ENCODE assay signal across 20 cellular contexts in genomic region chr3:12175137-12175593, GRCh38. TPM values are rescaled to one million over a fixed set of nuclear protein-coding genes. Genes with fewer than 3 reads are reported as not detected.
A peak's percentile ranks its signal among the peaks of the same experiment; 100 is the strongest.
DNase-seq lines count a peak whose midpoint lies in the region; ATAC-seq and TF ChIP-seq lines count a peak whose summit lies in the region.
"Had no signal": no experiment of that assay in that cellular context is flagged by ENCODE, and none has a peak within 500 bp of the region (broad histone marks: within the 10 kb centered on the region; RNA-seq: fewer than 3 reads in every experiment).

No MANE protein-coding gene starts in this region.

- H2AFZ ChIP-seq in PC-9, result no peak overlapping the region
- H2AFZ ChIP-seq in osteoblast (ENCODE audit: low read length), result no peak overlapping the region
- H2AFZ ChIP-seq: parathyroid adenoma had no signal

- CTCF ChIA-PET in PC-9 (lab: Charles Lee), result interaction anchor here (1.1 to 1.9 kb wide), 7 partner anchors 17 to 304 kb away, joined by 3 to 7 read pairs (median 5); partner anchors contain the start of gene TIMP4

- H3K36me3 ChIP-seq in PC-9 (ENCODE audit: low read depth), result no peaks in the 10 kb centered on the region
- no peaks in the 10 kb centered on the region for H3K36me3 ChIP-seq in osteoblast (ENCODE audit: insufficient read depth, low read length)
- peaks cover 15% of the 10 kb centered on the region for H3K36me3 ChIP-seq in left ventricle myocardium inferior
- H3K36me3 ChIP-seq: sigmoid colon, thoracic aorta had no signal

- H3K9me2 ChIP-seq in PC-9 (ENCODE audit: insufficient read depth), result no peaks in the 10 kb centered on the region

- BruUV-seq in PC-9 (replicated peaks; lab: Mats Ljungman, UMichigan), result no TSS peak

- DNase-seq in EL, result peak; percentile 53
- peak; percentile 32 to 59 for DNase-seq in PC-9
- DNase-seq in cardiac fibroblast (ENCODE audit: low read depth in 2 of 2), result peak; percentile 35 to 57
- DNase-seq in osteoblast (ENCODE audit: insufficient read length, low spot score, missing footprints), result peak; percentile 52
- no peak for DNase-seq in left ventricle myocardium inferior
- no peak for DNase-seq in medulla oblongata (ENCODE audit: extremely low spot score)
- no peak for DNase-seq in SIG-M5 (lab: John Stamatoyannopoulos, UW)
- DNase-seq: activated naive CD8-positive, alpha-beta T cell treated with anti-CD3 and anti-CD28 coated beads, Interleukin-2, amount 10 ng/mL, durations not matched to agents 7 days and 5 days; natural killer cell; NCI-H526 treated with DMSO at 0.1 percent for 48 hours had no signal

- POLR2A ChIA-PET in PC-9 (lab: Charles Lee; ENCODE audit: unreplicated experiment), result interaction anchor here (0.7 kb wide), 1 partner anchor 13 kb away, joined by 3 read pairs; no protein-coding TSS in a partner anchor

- H3K9me3 ChIP-seq in PC-9 (ENCODE audit: insufficient read depth, low read depth) (peaks cover 20% of the 10 kb centered on the region; the same call in 1 of the 2 replicates), osteoblast (ENCODE audit: low read depth, low read length) (no peaks in the 10 kb centered on the region), left ventricle myocardium inferior (replicated peaks) (peaks cover 18% of the 10 kb centered on the region)

- no peak for TF ChIP-seq CTCF in PC-9 (conservative IDR thresholded peaks at IDR 0.05)
- no peak for TF ChIP-seq CTCF in cardiac fibroblast (IDR thresholded peaks at IDR 0.05; ENCODE audit: low read depth, low read length)
- TF ChIP-seq CTCF in osteoblast (IDR thresholded peaks at IDR 0.05; ENCODE audit: extremely low read depth, low read depth, low read length), result no peak
- TF ChIP-seq CTCF in left ventricle myocardium inferior (IDR thresholded peaks at IDR 0.05; ENCODE audit: borderline replicate concordance), result no peak

- H3K27ac ChIP-seq in PC-9 (no peak overlapping the region), osteoblast (ENCODE audit: low read depth, low read length) (no peak overlapping the region), left ventricle myocardium inferior (replicated peaks) (no peak overlapping the region)
- H3K27ac ChIP-seq: epithelial cell of prostate, parathyroid adenoma, sigmoid colon had no signal

- no peaks in the 10 kb centered on the region for H3K27me3 ChIP-seq in PC-9 (ENCODE audit: insufficient read depth, low read depth)
- no peaks in the 10 kb centered on the region for H3K27me3 ChIP-seq in osteoblast (ENCODE audit: insufficient read depth, low read length)
- no peaks in the 10 kb centered on the region for H3K27me3 ChIP-seq in left ventricle myocardium inferior (ENCODE audit: low read depth)
- H3K27me3 ChIP-seq: sigmoid colon had no signal

- H4K20me1 ChIP-seq in PC-9 (ENCODE audit: insufficient read depth) (no peaks in the 10 kb centered on the region), osteoblast (ENCODE audit: insufficient read depth, low read length) (peaks cover 3% of the 10 kb centered on the region)

- H3F3A ChIP-seq in PC-9 (ENCODE audit: insufficient read depth, low read depth), result no peaks in the 10 kb centered on the region; the same call in 1 of the 2 replicates

- H3K4me3 ChIP-seq in PC-9 (no peak overlapping the region), cardiac fibroblast (replicated peaks in 1 of 2; ENCODE audit: low read depth in 2 of 2, low read length in 2 of 2) (no peak overlapping the region), osteoblast (ENCODE audit: insufficient read depth, low read length) (no peak overlapping the region), left ventricle myocardium inferior (no peak overlapping the region)
- H3K4me3 ChIP-seq: GM12878, HAP-1, sigmoid colon, thoracic aorta had no signal

- no peak for ATAC-seq in GM21786 (IDR thresholded peaks at IDR 0.05; ENCODE audit: unreplicated experiment)
- ATAC-seq: T-cell had no signal

- peaks cover 34% of the 10 kb centered on the region for H3K4me1 ChIP-seq in PC-9 (replicated peaks; ENCODE audit: insufficient read depth)
- H3K4me1 ChIP-seq in osteoblast (ENCODE audit: insufficient read depth, low read length), result peaks cover 31% of the 10 kb centered on the region
- H3K4me1 ChIP-seq in left ventricle myocardium inferior, result peaks cover 32% of the 10 kb centered on the region
- H3K4me1 ChIP-seq: HAP-1, sigmoid colon had no signal

- H3K4me2 ChIP-seq in PC-9, result no peak overlapping the region
- no peak overlapping the region for H3K4me2 ChIP-seq in osteoblast (ENCODE audit: insufficient read depth, low read length)

- H3K79me2 ChIP-seq in PC-9 (ENCODE audit: low read depth), result no peaks in the 10 kb centered on the region
- H3K79me2 ChIP-seq in osteoblast (ENCODE audit: insufficient read depth, low read length), result no peaks in the 10 kb centered on the region
- H3K79me2 ChIP-seq: parathyroid adenoma had no signal

- intact Hi-C loops in PC-9 (cut with micrococcal nuclease; ENCODE audit: unreplicated experiment) (loop anchor here (5.0 kb wide), 1 partner anchor 112 kb away; the partner anchor contains the start of gene PPARG), left ventricle myocardium inferior (cut with micrococcal nuclease) (loop anchor here (5.0 kb wide), 1 partner anchor 38 kb away; no protein-coding TSS in a partner anchor)

RNA-seq across cellular contexts. Expression of gene TIMP4, which starts 16.5 kb away (rescaled TPM):
- total RNA-seq in PC-9 (2021) (15.5 and 19.0 TPM in 2 replicates), osteoblast (2.4 and 3.3 TPM in 2 replicates), left ventricle myocardium inferior (12.3 TPM)
- total RNA-seq: activated naive CD8-positive, alpha-beta T cell treated with anti-CD3 and anti-CD28 coated beads, Interleukin-2, amount 10 ng/mL, durations not matched to agents 7 days and 5 days; CD4-positive, CD25-positive, alpha-beta regulatory T cell; glomerular endothelial cell; GM12878; natural killer cell; T-cell had no signal

Comparison
In these comparisons a context has a peak if more than half of its experiments do, and no peak if none do; other contexts are left out.
1. DNase-seq: peak in EL (single experiment), PC-9 (2 of 2), cardiac fibroblast (2 of 2) and osteoblast (single experiment); none in left ventricle myocardium inferior (single experiment), medulla oblongata (single experiment) and SIG-M5 (single experiment).